In the genomic region with DNA sequence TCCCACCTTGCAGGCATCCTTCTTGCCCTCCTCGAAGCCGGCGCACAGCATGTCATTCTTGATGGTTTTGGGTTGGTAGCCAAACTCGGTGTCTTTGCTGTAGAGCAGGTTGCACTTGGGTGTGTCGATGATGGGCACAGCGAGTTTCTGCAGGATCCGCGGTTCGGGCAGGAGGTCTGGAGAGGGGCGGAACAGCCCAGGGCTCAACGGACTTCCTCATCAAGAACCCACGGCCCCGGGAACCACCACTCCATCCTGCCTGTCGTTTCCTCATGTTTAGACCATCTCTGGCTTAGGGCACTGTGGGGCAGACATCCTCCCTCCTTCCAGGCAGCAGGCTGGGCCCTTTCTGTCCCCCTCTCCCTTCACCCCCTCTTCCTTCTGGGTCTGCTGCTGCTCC, we compare ENCODE assay signal across 23 cellular contexts. TPM values are rescaled to one million over a fixed set of nuclear protein-coding genes. Genes with fewer than 3 reads are reported as not detected.
DNase-seq lines count a peak whose midpoint lies in the region; ATAC-seq, FAIRE-seq and TF ChIP-seq lines count a peak whose summit lies in the region.
"Had no signal": no experiment of that assay in that cellular context is flagged by ENCODE, and none has a peak within 500 bp of the region (broad histone marks: within the 10 kb centered on the region; RNA-seq: fewer than 3 reads in every experiment).

No MANE protein-coding gene starts in this region.

- peaks cover 2% of the 10 kb centered on the region; the same call in 1 of the 2 replicates for H3K23me2 ChIP-seq in H1 (ENCODE audit: low read depth, low read length)

- CTCF ChIA-PET in CD4-positive, alpha-beta T cell (lab: Charles Lee), result no interaction called here
- CTCF ChIA-PET in H1 (lab: Charles Lee; ENCODE audit: partially characterized antibody), result interaction anchor here (1.3 kb wide), 1 partner anchor 11 kb away, joined by 4 read pairs; no protein-coding TSS in a partner anchor

- H3K27me3 Mint-ChIP-seq in CD4-positive, alpha-beta T cell, result no peaks in the 10 kb centered on the region
- peaks cover 22% of the 10 kb centered on the region for H3K27me3 Mint-ChIP-seq in stimulated activated memory B cell treated with anti-CD40 and anti-IgM and Interleukin-4, amounts not matched to agents 10 μg/mL and 1 μg/mL and 100 μg/mL, for 72 hours

- no peaks in the 10 kb centered on the region for H3K79me1 ChIP-seq in H1 (ENCODE audit: low read depth, low read length)

- no peak for FAIRE-seq in H1 (lab: Jason Lieb, UNC)
- FAIRE-seq: D721Med, K562 had no signal

- H4K91ac ChIP-seq in H1 (replicated peaks; ENCODE audit: insufficient read length, low read length), result no peak overlapping the region

- TF ChIP-seq EP300 in H1 (IDR thresholded peaks at IDR 0.05; ENCODE audit: borderline replicate concordance in 1 of 2, low read depth in 2 of 2, low read length in 2 of 2), result no peak

- no peaks in the 10 kb centered on the region for H3K27me3 ChIP-seq in CD4-positive, alpha-beta T cell (ENCODE audit: control insufficient read depth, insufficient read depth, low read length)
- no peaks in the 10 kb centered on the region; a peak in 1 of 7 replicates for H3K27me3 ChIP-seq in H1 (replicated peaks in 1 of 4; ENCODE audit: control insufficient read depth in 3 of 4, extremely low read depth in 1 of 4, insufficient read depth in 3 of 4, low read length in 3 of 4)
- peaks cover 0 to 23% (median 0%) of the 10 kb centered on the region in 7 donors for H3K27me3 ChIP-seq in spleen (replicated peaks in 1 of 7)

- H3K36me3 ChIP-seq in H1 (ENCODE audit: control insufficient read depth in 2 of 4, insufficient read depth in 4 of 4, low read length in 3 of 4) (no peaks in the 10 kb centered on the region; a peak in 2 of 8 replicates), spleen (peaks cover 0 to 19% (median 11%) of the 10 kb centered on the region in 6 donors)

- no peak overlapping the region for H3K4ac ChIP-seq in H1 (replicated peaks; ENCODE audit: insufficient read length, low read depth, low read length)

- no peak overlapping the region for H3K9ac ChIP-seq in H1 (replicated peaks in 1 of 4; ENCODE audit: extremely low read depth in 1 of 4, low read depth in 3 of 4, low read length in 3 of 4)
- H3K9ac ChIP-seq: GM23248 had no signal

- intact Hi-C loops in CD4-positive, alpha-beta T cell (cut with DNase I, micrococcal nuclease), result no loop called here
- intact Hi-C loops in spleen (cut with DNase I; ENCODE audit: low total_unique reads), result no loop called here

- H3K18ac ChIP-seq in H1 (ENCODE audit: extremely low read depth, low read length), result no peak overlapping the region

- DNase-seq in CD4-positive, alpha-beta T cell, result no peak
- DNase-seq in MV-4-11 (lab: John Stamatoyannopoulos, UW) (peak; percentile 46), H1 (ENCODE audit: low read depth in 1 of 2, low spot score in 2 of 2) (no peak), spleen (peak; percentile 47)
- no peak for DNase-seq in stimulated activated CD8-positive, alpha-beta memory T cell treated with anti-CD3 and anti-CD28 coated beads, Interleukin-4, amount 100 ng/mL, for 48 hours
- no peak for DNase-seq in activated CD8-positive, alpha-beta memory T cell treated with anti-CD3 and anti-CD28 coated beads, Interleukin-2, amount 50 U/mL, for 4 hours
- DNase-seq: C1 segment of cervical spinal cord, DMS79, GM23248, MM.1S, NCI-H1105, NCI-H146, NCI-H2029, NCI-H2227 treated with DMSO at 0.1 percent for 48 hours, NCI-H510A, PC-9, RPMI8226, SIG-M5 had no signal

- H4K5ac ChIP-seq in H1 (ENCODE audit: insufficient read length, low read depth, low read length), result no peak overlapping the region

- no peak overlapping the region for H2AFZ ChIP-seq in H1 (ENCODE audit: low read length)
- H2AFZ ChIP-seq: GM23248, PC-9 had no signal

- no peak overlapping the region for H3K23ac ChIP-seq in H1 (ENCODE audit: insufficient read length)

- H3K4me3 Mint-ChIP-seq in CD4-positive, alpha-beta T cell, result peak overlapping the region; percentile 25
- H3K4me3 Mint-ChIP-seq in stimulated activated memory B cell treated with anti-CD40 and anti-IgM and Interleukin-4, amounts not matched to agents 10 μg/mL and 1 μg/mL and 100 μg/mL, for 72 hours, result no peak overlapping the region

- H2BK12ac ChIP-seq in H1 (ENCODE audit: low read depth, low read length), result no peak overlapping the region

- no peak overlapping the region for H3K27ac ChIP-seq in CD4-positive, alpha-beta T cell (ENCODE audit: low read depth, low read length)
- H3K27ac ChIP-seq in H1 (ENCODE audit: low read depth, low read length) (no peak overlapping the region), spleen (no peak overlapping the region)
- H3K27ac ChIP-seq: GM23248, PC-9 had no signal

- no peak for ATAC-seq in CD4-positive, alpha-beta T cell (ENCODE audit: poor library complexity)
- no peak for ATAC-seq in stimulated activated memory B cell treated with anti-CD40 and anti-IgM and Interleukin-4, amounts not matched to agents 10 μg/mL and 1 μg/mL and 100 μg/mL, for 72 hours
- ATAC-seq: K562, SK-N-SH treated with all-trans-retinoic acid at 6 μM for 48 hours had no signal

- H3K9me3 Mint-ChIP-seq in CD4-positive, alpha-beta T cell, result no peaks in the 10 kb centered on the region
- no peaks in the 10 kb centered on the region for H3K9me3 Mint-ChIP-seq in stimulated activated memory B cell treated with anti-CD40 and anti-IgM and Interleukin-4, amounts not matched to agents 10 μg/mL and 1 μg/mL and 100 μg/mL, for 72 hours

- 0 out of 2 replicates have a peak overlapping the region, but pooled peaks have one; percentile 24 for H2AK5ac ChIP-seq in H1 (ENCODE audit: low read depth, low read length)

- H2BK5ac ChIP-seq in H1 (ENCODE audit: low read depth, low read length), result no peak overlapping the region

- no peak overlapping the region for H2BK15ac ChIP-seq in H1 (ENCODE audit: low read length)

- no peak overlapping the region for H2BK20ac ChIP-seq in H1 (ENCODE audit: low read length)

- no peaks in the 10 kb centered on the region for H3K79me2 ChIP-seq in H1 (ENCODE audit: control insufficient read depth in 1 of 2, insufficient read depth in 2 of 2, low read length in 2 of 2)

- TF ChIP-seq CTCF in CD4-positive, alpha-beta T cell (IDR thresholded peaks at IDR 0.05), result no peak
- TF ChIP-seq CTCF in H1 (IDR thresholded peaks at IDR 0.05; ENCODE audit: control extremely low read depth in 1 of 3, insufficient read depth in 1 of 3, low read depth in 1 of 3, low read length in 3 of 3) (no peak), spleen (IDR thresholded peaks at IDR 0.05 in 8 of 11, conservative IDR thresholded peaks at IDR 0.05 in 3 of 11) (no peak)

- H3K9me3 ChIP-seq in CD4-positive, alpha-beta T cell (ENCODE audit: control insufficient read depth, low read length), result no peaks in the 10 kb centered on the region
- H3K9me3 ChIP-seq in H1 (ENCODE audit: insufficient read depth in 2 of 2, low read depth in 1 of 2, low read length in 1 of 2) (no peaks in the 10 kb centered on the region), spleen (no peaks in the 10 kb centered on the region)
- H3K9me3 ChIP-seq: HAP-1 had no signal

- POLR2A ChIA-PET in CD4-positive, alpha-beta T cell (lab: Charles Lee), result no interaction called here
- POLR2A ChIA-PET in H1 (lab: Charles Lee; ENCODE audit: partially characterized antibody), result no interaction called here

- no peak overlapping the region for H3K14ac ChIP-seq in H1 (ENCODE audit: insufficient read length)

- TF ChIP-seq RAD21 in H1 (IDR thresholded peaks at IDR 0.05 in 1 of 2, conservative IDR thresholded peaks at IDR 0.05 in 1 of 2; ENCODE audit: low read depth in 2 of 2, low read length in 2 of 2), result no peak

- H2BK120ac ChIP-seq in H1 (replicated peaks; ENCODE audit: low read depth, low read length), result no peak overlapping the region

- H3K4me2 ChIP-seq in H1 (ENCODE audit: insufficient read depth in 1 of 2, low read depth in 2 of 2, low read length in 2 of 2), result no peak overlapping the region
- H3K4me2 ChIP-seq: PC-9 had no signal

- WGBS in H1 (ENCODE audit: extremely low coverage in 1 of 2, insufficient coverage in 1 of 2, insufficient read length in 1 of 2, insufficient replicate concordance in 2 of 2, low coverage in 1 of 2, low lambda C conversion rate in 2 of 2, missing lambda C conversion rate in 1 of 2), 2 experiments, result 97% methylated on average over 14 of the region's 14 CpGs; no CpG with 5 or more reads in 1 of the 2 experiments
- 42 to 58% (median 56%) methylated on average over 13 to 14 of the region's 14 CpGs for WGBS in spleen, 5 donors

- H3K4me1 ChIP-seq in H1 (replicated peaks in 1 of 4; ENCODE audit: control insufficient read depth in 3 of 4, insufficient read depth in 4 of 4, low read length in 3 of 4), result peaks cover 0 to 6% (median 2%) of the 10 kb centered on the region in 4 experiments; a peak in 3 of 7 replicates
- peaks cover 0 to 20% (median 9%) of the 10 kb centered on the region in 6 donors for H3K4me1 ChIP-seq in spleen
- H3K4me1 ChIP-seq: HAP-1 had no signal

- no peak overlapping the region for H3K4me3 ChIP-seq in H1 (ENCODE audit: extremely low read depth in 1 of 4, insufficient read depth in 2 of 4, low read depth in 3 of 4, low read length in 4 of 4)
- H3K4me3 ChIP-seq in spleen, result no peak overlapping the region
- H3K4me3 ChIP-seq: GM23248, HAP-1, K562, PC-9 had no signal

- H4K8ac ChIP-seq in H1 (ENCODE audit: extremely low read depth, insufficient read depth, low read length), result no peak overlapping the region

- TF ChIP-seq POLR2A in H1 (IDR thresholded peaks at IDR 0.05; ENCODE audit: control extremely low read depth in 1 of 2, low read depth in 2 of 2, low read length in 2 of 2) (no peak), spleen (IDR thresholded peaks at IDR 0.05) (no peak)

- H3K56ac ChIP-seq in H1 (replicated peaks; ENCODE audit: insufficient read length, low read depth, low read length), result no peak overlapping the region

- H4K20me1 ChIP-seq in H1 (replicated peaks in 1 of 2; ENCODE audit: control insufficient read depth in 1 of 2, insufficient read depth in 2 of 2, low read length in 2 of 2), result peaks cover 9 to 15% of the 10 kb centered on the region in 2 experiments

- no peaks in the 10 kb centered on the region for H3K4me1 Mint-ChIP-seq in CD4-positive, alpha-beta T cell (ENCODE audit: low read depth)
- H3K4me1 Mint-ChIP-seq in stimulated activated memory B cell treated with anti-CD40 and anti-IgM and Interleukin-4, amounts not matched to agents 10 μg/mL and 1 μg/mL and 100 μg/mL, for 72 hours, result peaks cover 48% of the 10 kb centered on the region

- no peak overlapping the region for H3K27ac Mint-ChIP-seq in CD4-positive, alpha-beta T cell
- no peak overlapping the region for H3K27ac Mint-ChIP-seq in stimulated activated memory B cell treated with anti-CD40 and anti-IgM and Interleukin-4, amounts not matched to agents 10 μg/mL and 1 μg/mL and 100 μg/mL, for 72 hours

- H3K36me3 Mint-ChIP-seq in CD4-positive, alpha-beta T cell (ENCODE audit: low read depth), result peaks cover 2% of the 10 kb centered on the region
- H3K36me3 Mint-ChIP-seq in stimulated activated memory B cell treated with anti-CD40 and anti-IgM and Interleukin-4, amounts not matched to agents 10 μg/mL and 1 μg/mL and 100 μg/mL, for 72 hours, result peaks cover 6% of the 10 kb centered on the region

RNA-seq across cellular contexts. Expression of a gene that starts 6.5 kb away (rescaled TPM):
- under 1 TPM; 0.28 to 0.44 TPM for total RNA-seq in CD4-positive, alpha-beta T cell
- 1.3 and 2.2 TPM in 2 replicates for total RNA-seq in H1 (2021; fragmentation: NEBNext Ultra II Directional; extraction: Animal tissue kit (Norgen Biotek cat#: 25700))
- polyA plus RNA-seq in H1 (2011; rRNA removed) (7.5 and 10.5 TPM in 2 replicates), spleen (1 to 10 TPM; 1.2 to 1.5 (median 1.2) TPM)
- 9.6 TPM for polyA plus RNA-seq in H1 (2011; cell fraction: cytosol; rRNA removed)
- polyA plus RNA-seq in H1 (2011; cell fraction: nucleus; rRNA removed), result 9.4 TPM
- polyA plus RNA-seq in H1 (2012, experiment 1 of 2), result 2.8 to 4.0 TPM (median 3.3 TPM) in 4 replicates
- 1.9 TPM for polyA plus RNA-seq in H1 (2012, experiment 2 of 2)
- polyA plus RNA-seq in H1 (2013, experiment 1 of 2), result 2.7 TPM
- 2.2 TPM for polyA plus RNA-seq in H1 (2013, experiment 2 of 2)
- 0.95 and 1.1 TPM in 2 replicates for polyA minus RNA-seq in H1 (2011; rRNA and poly(A)+ RNA removed)
- polyA minus RNA-seq in H1 (2011; cell fraction: cytosol; rRNA and poly(A)+ RNA removed), result 2.5 TPM
- 3.3 TPM for polyA minus RNA-seq in H1 (2011; cell fraction: nucleus; rRNA and poly(A)+ RNA removed)
- 1 to 10 TPM in 6 of 7 donors, under 1 TPM in 1; 0.84 to 2.1 (median 1.2) TPM for total RNA-seq in spleen

RNA-seq across cellular contexts. Expression of a gene that starts 31.2 kb away (rescaled TPM):
- total RNA-seq in CD4-positive, alpha-beta T cell, result 10 to 100 TPM; 20.6 to 22.6 TPM
- total RNA-seq in H1 (2021; fragmentation: NEBNext Ultra II Directional; extraction: Animal tissue kit (Norgen Biotek cat#: 25700)), result 24.8 and 26.6 TPM in 2 replicates
- polyA plus RNA-seq in H1 (2011; rRNA removed) (31.8 and 46.8 TPM in 2 replicates), spleen (10 to 100 TPM; 13.1 to 24.1 (median 19.2) TPM)
- polyA plus RNA-seq in H1 (2011; cell fraction: cytosol; rRNA removed), result 38.3 TPM
- 28.2 TPM for polyA plus RNA-seq in H1 (2011; cell fraction: nucleus; rRNA removed)
- 14.3 to 21.1 TPM (median 19.7 TPM) in 4 replicates for polyA plus RNA-seq in H1 (2012, experiment 1 of 2)
- polyA plus RNA-seq in H1 (2012, experiment 2 of 2), result 24.0 TPM
- 22.7 TPM for polyA plus RNA-seq in H1 (2013, experiment 1 of 2)
- 25.6 TPM for polyA plus RNA-seq in H1 (2013, experiment 2 of 2)
- 14.1 and 15.5 TPM in 2 replicates for polyA minus RNA-seq in H1 (2011; rRNA and poly(A)+ RNA removed)
- 12.3 TPM for polyA minus RNA-seq in H1 (2011; cell fraction: cytosol; rRNA and poly(A)+ RNA removed)
- polyA minus RNA-seq in H1 (2011; cell fraction: nucleus; rRNA and poly(A)+ RNA removed), result 29.0 TPM
- 10 to 100 TPM; 20.5 to 32.1 (median 28.2) TPM for total RNA-seq in spleen

RNA-seq across cellular contexts. Expression of a gene that starts 38.9 kb away (rescaled TPM):
- total RNA-seq in CD4-positive, alpha-beta T cell, result 1,000 to 10,000 TPM; 1,187 to 1,199 TPM
- 563 and 579 TPM in 2 replicates for total RNA-seq in H1 (2021; fragmentation: NEBNext Ultra II Directional; extraction: Animal tissue kit (Norgen Biotek cat#: 25700))
- polyA plus RNA-seq in H1 (2011; rRNA removed) (300 and 654 TPM in 2 replicates), spleen (1,000 to 10,000 TPM in 1 of 3 donors, 100 to 1,000 TPM in 2; 239 to 1,169 (median 672) TPM)
- polyA plus RNA-seq in H1 (2011; cell fraction: cytosol; rRNA removed), result 295 TPM
- polyA plus RNA-seq in H1 (2011; cell fraction: nucleus; rRNA removed), result 2,432 TPM
- 719 to 870 TPM (median 834 TPM) in 4 replicates for polyA plus RNA-seq in H1 (2012, experiment 1 of 2)
- polyA plus RNA-seq in H1 (2012, experiment 2 of 2), result 118 TPM
- polyA plus RNA-seq in H1 (2013, experiment 1 of 2), result 837 TPM
- polyA plus RNA-seq in H1 (2013, experiment 2 of 2), result 754 TPM
- polyA minus RNA-seq in H1 (2011; rRNA and poly(A)+ RNA removed), result 129 and 194 TPM in 2 replicates
- 277 TPM for polyA minus RNA-seq in H1 (2011; cell fraction: cytosol; rRNA and poly(A)+ RNA removed)
- 360 TPM for polyA minus RNA-seq in H1 (2011; cell fraction: nucleus; rRNA and poly(A)+ RNA removed)
- total RNA-seq in spleen, result 100 to 1,000 TPM; 590 to 922 (median 875) TPM

Comparison
In these comparisons a context has a peak if more than half of its experiments do, and no peak if none do; other contexts are left out.
1. DNase-seq: peak in MV-4-11 (single experiment) and spleen (single experiment); none in CD4-positive, alpha-beta T cell (0 of 10), H1 (0 of 2), stimulated activated CD8-positive, alpha-beta memory T cell treated with anti-CD3 and anti-CD28 coated beads, Interleukin-4, amount 100 ng/mL, for 48 hours (single experiment) and activated CD8-positive, alpha-beta memory T cell treated with anti-CD3 and anti-CD28 coated beads, Interleukin-2, amount 50 U/mL, for 4 hours (single experiment).